Comparison of ENCODE assay signal across 14 cellular contexts in the genomic region with DNA sequence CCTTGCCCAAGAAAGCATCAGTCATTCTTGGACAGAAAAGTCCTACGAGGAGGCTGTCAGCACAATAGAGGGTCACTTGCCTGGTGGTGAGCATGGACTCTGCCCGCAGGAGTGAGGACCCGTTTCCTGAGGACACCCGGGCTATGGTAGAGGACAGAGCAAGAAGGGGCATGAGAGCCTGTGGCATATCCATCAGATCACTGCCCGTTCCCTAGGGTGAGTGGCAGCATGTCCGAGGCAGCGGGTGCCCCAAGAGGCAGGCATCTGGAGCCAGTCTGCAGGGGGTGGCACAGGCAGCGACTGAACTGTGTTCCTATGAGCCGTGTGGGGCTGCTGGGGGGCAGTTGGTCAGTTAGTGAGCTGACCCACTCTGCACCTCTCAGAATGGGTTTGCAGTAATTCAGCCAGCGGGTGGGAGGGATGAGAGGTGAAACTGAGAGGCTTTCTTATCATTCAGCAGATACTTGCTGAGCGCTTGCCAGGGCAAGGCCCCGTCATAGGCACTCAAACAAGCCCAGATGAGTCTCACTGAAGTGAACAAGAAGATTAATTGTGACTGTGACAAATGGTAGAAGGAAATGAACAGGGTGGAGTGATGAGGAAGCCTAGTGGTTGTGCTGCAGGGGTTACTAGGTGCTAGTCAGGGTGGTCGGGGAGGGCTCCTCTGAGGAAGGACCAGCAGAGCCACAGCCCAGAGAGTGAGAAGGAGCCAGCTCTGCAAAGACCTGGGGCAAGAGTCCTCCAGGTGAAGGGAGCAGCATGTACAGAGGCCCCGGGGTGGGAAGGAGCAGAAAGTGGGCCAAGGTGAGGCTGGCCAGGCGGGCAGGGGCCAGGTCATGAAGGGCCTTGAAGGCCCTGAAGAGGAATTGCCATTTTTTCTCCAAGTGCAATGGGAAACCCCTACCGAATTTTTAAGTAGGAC.
A peak's percentile ranks its signal among the peaks of the same experiment; 100 is the strongest.
DNase-seq lines count a peak whose midpoint lies in the region; ATAC-seq, FAIRE-seq and TF ChIP-seq lines count a peak whose summit lies in the region.
"Had no signal": no experiment of that assay in that cellular context is flagged by ENCODE, and none has a peak within 500 bp of the region (broad histone marks: within the 10 kb centered on the region; RNA-seq: fewer than 3 reads in every experiment).

No MANE protein-coding gene starts in this region.

- no peaks in the 10 kb centered on the region for H4K20me1 ChIP-seq in astrocyte (ENCODE audit: insufficient read depth, low read length)

- H3K27me3 ChIP-seq in astrocyte (ENCODE audit: insufficient read depth, low read length): no peaks in the 10 kb centered on the region

- no peak overlapping the region for H3K4me3 Mint-ChIP-seq in activated naive CD4-positive, alpha-beta T cell treated with anti-CD3 and anti-CD28 coated beads, Interleukin-2, amount 10 ng/mL, durations not matched to agents 7 days and 5 days
- no peak overlapping the region for H3K4me3 Mint-ChIP-seq in activated naive CD4-positive, alpha-beta T cell treated with anti-CD3 and anti-CD28 coated beads for 36 hours
- H3K4me3 Mint-ChIP-seq in astrocyte (ENCODE audit: unreplicated experiment) (no peak overlapping the region), type B pancreatic cell (peak overlapping the region; percentile 1)

- peak overlapping the region; percentile 2 for H3K4me2 ChIP-seq in astrocyte (ENCODE audit: low read length)

- H3K4me1 ChIP-seq in astrocyte (ENCODE audit: insufficient read depth, low read length): peaks cover 3% of the 10 kb centered on the region

- H3K4me3 ChIP-seq in astrocyte (ENCODE audit: insufficient read depth, low read depth, low read length): no peak overlapping the region
- H3K4me3 ChIP-seq: SK-N-MC had no signal

- H3K9me3 ChIP-seq in astrocyte (ENCODE audit: insufficient read depth, low read depth, low read length): no peaks in the 10 kb centered on the region

- H3K79me2 ChIP-seq in astrocyte (ENCODE audit: insufficient read depth, low read length): no peaks in the 10 kb centered on the region

- H3K36me3 Mint-ChIP-seq in activated naive CD4-positive, alpha-beta T cell treated with anti-CD3 and anti-CD28 coated beads, Interleukin-2, amount 10 ng/mL, durations not matched to agents 7 days and 5 days: peaks cover 84% of the 10 kb centered on the region
- peaks cover 39% of the 10 kb centered on the region for H3K36me3 Mint-ChIP-seq in activated naive CD4-positive, alpha-beta T cell treated with anti-CD3 and anti-CD28 coated beads for 36 hours (ENCODE audit: low read depth)
- peaks cover 79% of the 10 kb centered on the region for H3K36me3 Mint-ChIP-seq in astrocyte (ENCODE audit: low read depth, unreplicated experiment)
- H3K36me3 Mint-ChIP-seq in type B pancreatic cell: peaks cover 60% of the 10 kb centered on the region

- no peak for TF ChIP-seq CTCF in astrocyte (IDR thresholded peaks at IDR 0.05; ENCODE audit: insufficient read depth, low read depth, low read length)
- no peak for TF ChIP-seq CTCF in type B pancreatic cell (conservative IDR thresholded peaks at IDR 0.05)

- no peak overlapping the region for H2AFZ ChIP-seq in astrocyte (ENCODE audit: low read depth, low read length)

- intact Hi-C loops in activated naive CD4-positive, alpha-beta T cell treated with anti-CD3 and anti-CD28 coated beads for 36 hours (cut with micrococcal nuclease): no loop called here
- intact Hi-C loops in left cardiac atrium (cut with DNase I): no loop called here

- H3K4me1 Mint-ChIP-seq in activated naive CD4-positive, alpha-beta T cell treated with anti-CD3 and anti-CD28 coated beads, Interleukin-2, amount 10 ng/mL, durations not matched to agents 7 days and 5 days: peaks cover 34% of the 10 kb centered on the region
- no peaks in the 10 kb centered on the region for H3K4me1 Mint-ChIP-seq in activated naive CD4-positive, alpha-beta T cell treated with anti-CD3 and anti-CD28 coated beads for 36 hours (ENCODE audit: low read depth)
- H3K4me1 Mint-ChIP-seq in astrocyte (ENCODE audit: low read depth, unreplicated experiment) (peaks cover 9% of the 10 kb centered on the region), type B pancreatic cell (ENCODE audit: unreplicated experiment) (peaks cover 40% of the 10 kb centered on the region)

- no peak for DNase-seq in activated naive CD4-positive, alpha-beta T cell treated with anti-CD3 and anti-CD28 coated beads, Interleukin-2, amount 10 ng/mL, durations not matched to agents 7 days and 5 days
- DNase-seq in activated naive CD4-positive, alpha-beta T cell treated with anti-CD3 and anti-CD28 coated beads for 36 hours: no peak
- peak; percentile 68 for DNase-seq in astrocyte (ENCODE audit: low read depth)
- DNase-seq in left cardiac atrium: no peak
- DNase-seq in type B pancreatic cell (ENCODE audit: extremely low spot score, unreplicated experiment): no peak
- no peak for DNase-seq in NCI-H1105 treated with DMSO at 0.1 percent for 48 hours (lab: John Stamatoyannopoulos, UW)
- no peak for DNase-seq in LoVo (ENCODE audit: low spot score)
- DNase-seq: activated CD4-positive, alpha-beta T cell treated with anti-CD3 and anti-CD28 coated beads, Interleukin-2, amount 50 U/mL, for 1 hour; effector CD8-positive, alpha-beta T cell; NCI-H2081 treated with DMSO at 0.1 percent for 48 hours; occipital lobe had no signal

- FAIRE-seq in astrocyte (lab: Jason Lieb, UNC): no peak
- FAIRE-seq: GM12891 had no signal

- no peaks in the 10 kb centered on the region for H3K27me3 Mint-ChIP-seq in activated naive CD4-positive, alpha-beta T cell treated with anti-CD3 and anti-CD28 coated beads, Interleukin-2, amount 10 ng/mL, durations not matched to agents 7 days and 5 days
- H3K27me3 Mint-ChIP-seq in activated naive CD4-positive, alpha-beta T cell treated with anti-CD3 and anti-CD28 coated beads for 36 hours (ENCODE audit: low read depth): no peaks in the 10 kb centered on the region
- H3K27me3 Mint-ChIP-seq in astrocyte (ENCODE audit: low read depth, unreplicated experiment) (no peaks in the 10 kb centered on the region), type B pancreatic cell (no peaks in the 10 kb centered on the region)

- ATAC-seq in left cardiac atrium: peak; percentile 17 to 58
- no peak for ATAC-seq in HG03342 (IDR thresholded peaks at IDR 0.05; ENCODE audit: unreplicated experiment)

- H3K9me3 Mint-ChIP-seq in activated naive CD4-positive, alpha-beta T cell treated with anti-CD3 and anti-CD28 coated beads, Interleukin-2, amount 10 ng/mL, durations not matched to agents 7 days and 5 days: peaks cover 19% of the 10 kb centered on the region
- peaks cover 5% of the 10 kb centered on the region for H3K9me3 Mint-ChIP-seq in activated naive CD4-positive, alpha-beta T cell treated with anti-CD3 and anti-CD28 coated beads for 36 hours
- H3K9me3 Mint-ChIP-seq in astrocyte (ENCODE audit: unreplicated experiment) (peaks cover 21% of the 10 kb centered on the region), type B pancreatic cell (peaks cover 14% of the 10 kb centered on the region)

- peak overlapping the region; percentile 8 for H3K27ac Mint-ChIP-seq in activated naive CD4-positive, alpha-beta T cell treated with anti-CD3 and anti-CD28 coated beads, Interleukin-2, amount 10 ng/mL, durations not matched to agents 7 days and 5 days
- no peak overlapping the region for H3K27ac Mint-ChIP-seq in activated naive CD4-positive, alpha-beta T cell treated with anti-CD3 and anti-CD28 coated beads for 36 hours
- H3K27ac Mint-ChIP-seq in astrocyte (ENCODE audit: unreplicated experiment) (no peak overlapping the region), type B pancreatic cell (peak overlapping the region; percentile 79)

- H3K9ac ChIP-seq in astrocyte (ENCODE audit: low read length): no peak overlapping the region

- no peaks in the 10 kb centered on the region for H3K36me3 ChIP-seq in astrocyte (ENCODE audit: insufficient read depth, low read length)

- CTCF ChIA-PET in activated naive CD4-positive, alpha-beta T cell treated with anti-CD3 and anti-CD28 coated beads, Interleukin-2, amount 10 ng/mL, durations not matched to agents 7 days and 5 days (lab: Charles Lee): no interaction called here
- CTCF ChIA-PET in activated naive CD4-positive, alpha-beta T cell treated with anti-CD3 and anti-CD28 coated beads for 36 hours (lab: Charles Lee): no interaction called here

- H3K27ac ChIP-seq in astrocyte (ENCODE audit: low read depth, low read length): no peak overlapping the region
- H3K27ac ChIP-seq: SK-N-MC had no signal

Comparison
In these comparisons a context has a peak if more than half of its experiments do, and no peak if none do; other contexts are left out.
1. H3K27ac Mint-ChIP-seq: peak in activated naive CD4-positive, alpha-beta T cell treated with anti-CD3 and anti-CD28 coated beads, Interleukin-2, amount 10 ng/mL, durations not matched to agents 7 days and 5 days (single experiment) and type B pancreatic cell (single experiment); none in activated naive CD4-positive, alpha-beta T cell treated with anti-CD3 and anti-CD28 coated beads for 36 hours (single experiment) and astrocyte (single experiment).